In the genomic region with DNA sequence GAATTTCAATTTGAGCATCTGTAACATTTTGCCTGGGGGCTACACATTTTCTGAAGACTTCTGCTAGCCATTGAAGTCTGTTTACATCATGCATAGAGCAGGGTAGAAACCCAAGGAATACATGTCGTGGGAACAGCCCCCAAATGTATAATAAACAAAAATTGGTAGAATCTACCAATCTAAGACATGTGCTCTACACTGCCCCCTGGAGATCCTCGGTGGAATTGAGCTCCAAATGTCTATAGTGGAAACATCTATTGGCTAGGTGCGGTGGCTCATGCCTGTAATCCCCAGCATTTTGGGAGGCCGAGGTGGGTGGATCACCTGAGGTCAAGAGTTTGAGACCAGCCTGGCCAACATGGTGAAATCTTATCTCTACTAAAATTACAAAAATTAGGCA, we compare ENCODE assay signal across 8 cellular contexts. TPM values are rescaled to one million over a fixed set of nuclear protein-coding genes. Genes with fewer than 3 reads are reported as not detected.
DNase-seq lines count a peak whose midpoint lies in the region; ATAC-seq and TF ChIP-seq lines count a peak whose summit lies in the region.

No MANE protein-coding gene starts in this region.

- H3K4me3 Mint-ChIP-seq in type B pancreatic cell: no peak overlapping the region

- H3K9me3 ChIP-seq in left ventricle myocardium inferior (replicated peaks): peaks cover 14% of the 10 kb centered on the region

- no peak for ATAC-seq in Right ventricle myocardium superior (ENCODE audit: poor library complexity)
- peak; percentile 31 for ATAC-seq in left lobe of liver
- no peak for ATAC-seq in GM18502 (IDR thresholded peaks at IDR 0.05; ENCODE audit: poor library complexity, unreplicated experiment)
- no peak for ATAC-seq in GM18867 (IDR thresholded peaks at IDR 0.05; ENCODE audit: unreplicated experiment)

- no peaks in the 10 kb centered on the region for H3K4me1 ChIP-seq in left ventricle myocardium inferior

- no peaks in the 10 kb centered on the region for H3K4me1 Mint-ChIP-seq in type B pancreatic cell (ENCODE audit: unreplicated experiment)

- H3K36me3 ChIP-seq in left ventricle myocardium inferior: no peaks in the 10 kb centered on the region

- no peak overlapping the region for H3K27ac Mint-ChIP-seq in type B pancreatic cell

- no peak overlapping the region for H3K4me3 ChIP-seq in left ventricle myocardium inferior

- intact Hi-C loops in left ventricle myocardium inferior (cut with micrococcal nuclease) (no loop called here), Right ventricle myocardium superior (cut with DNase I) (no loop called here)

- no peak for DNase-seq in left ventricle myocardium inferior
- DNase-seq in Right ventricle myocardium superior: no peak
- DNase-seq in activated CD8-positive, alpha-beta memory T cell treated with anti-CD3 and anti-CD28 coated beads for 48 hours (ENCODE audit: low read depth in 2 of 3, low spot score in 2 of 3): peak in 2 of 3 experiments; percentile 4 to 14
- no peak for DNase-seq in left lobe of liver (ENCODE audit: low spot score)
- no peak for DNase-seq in type B pancreatic cell (ENCODE audit: extremely low spot score, unreplicated experiment)
- no peak for DNase-seq in dedifferentiated amniotic fluid mesenchymal stem cell (ENCODE audit: extremely low spot score)

- no peaks in the 10 kb centered on the region for H3K36me3 Mint-ChIP-seq in type B pancreatic cell

- H3K9me3 Mint-ChIP-seq in type B pancreatic cell: no peaks in the 10 kb centered on the region

- H3K27me3 Mint-ChIP-seq in type B pancreatic cell: no peaks in the 10 kb centered on the region

- peak; percentile 38 for TF ChIP-seq CTCF in left ventricle myocardium inferior (IDR thresholded peaks at IDR 0.05; ENCODE audit: borderline replicate concordance)
- peak; percentile 64 for TF ChIP-seq CTCF in type B pancreatic cell (conservative IDR thresholded peaks at IDR 0.05)

- H3K27me3 ChIP-seq in left ventricle myocardium inferior (ENCODE audit: low read depth): peaks cover 41% of the 10 kb centered on the region

- H3K27ac ChIP-seq in left ventricle myocardium inferior (replicated peaks): no peak overlapping the region

RNA-seq across cellular contexts. Expression of a gene that starts 57.3 kb away (rescaled TPM):
- total RNA-seq in left ventricle myocardium inferior (not detected), Right ventricle myocardium superior (not detected), left lobe of liver (not detected), type B pancreatic cell (ENCODE audit: low replicate concordance) (not detected in 2 replicates)

Comparison
In these comparisons a context has a peak if more than half of its experiments do, and no peak if none do; other contexts are left out.
1. DNase-seq: peak in activated CD8-positive, alpha-beta memory T cell treated with anti-CD3 and anti-CD28 coated beads for 48 hours (2 of 3); none in left ventricle myocardium inferior (single experiment), Right ventricle myocardium superior (single experiment), left lobe of liver (single experiment), type B pancreatic cell (single experiment) and dedifferentiated amniotic fluid mesenchymal stem cell (single experiment).